Comparison of ENCODE assay signal across 22 cellular contexts in the genomic region with DNA sequence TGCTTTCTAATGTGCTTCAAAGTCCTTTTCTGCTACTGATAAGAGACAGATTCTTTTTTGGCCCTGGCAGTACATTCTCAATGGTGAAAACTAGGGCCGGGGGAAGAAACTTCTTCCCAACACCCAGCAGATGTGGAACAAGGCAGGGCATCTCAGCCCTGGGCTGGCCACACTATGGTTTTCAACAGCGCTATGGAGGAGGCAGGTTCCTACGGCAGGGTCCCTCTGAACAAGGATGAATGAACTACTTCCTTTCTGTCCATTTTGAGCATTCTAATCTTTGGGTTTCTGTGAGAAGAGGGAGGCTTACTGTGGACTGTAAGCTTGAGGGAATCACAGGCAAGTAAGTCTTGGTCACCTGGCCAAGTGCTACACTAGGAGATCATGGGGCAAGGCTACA.
"Had no signal": no experiment of that assay in that cellular context is flagged by ENCODE, and none has a peak within 500 bp of the region (broad histone marks: within the 10 kb centered on the region; RNA-seq: fewer than 3 reads in every experiment).

No MANE protein-coding gene starts in this region.

- H3K9me3 ChIP-seq: Peyer's patch, SJSA1 had no signal

- H3K27ac ChIP-seq: PC-9, Peyer's patch, SJSA1, SK-N-MC had no signal

- H3K36me3 ChIP-seq: Peyer's patch, SJSA1 had no signal

- H3K4me1 ChIP-seq: Peyer's patch, SJSA1 had no signal

- H2AFZ ChIP-seq: PC-9 had no signal

- H3K27me3 ChIP-seq: Peyer's patch, SJSA1 had no signal

- DNase-seq: MV-4-11, NCI-H1092, NCI-H1105 treated with DMSO at 0.1 percent for 48 hours, NCI-H1417 treated with DMSO at 0.1 percent for 48 hours, NCI-H146, NCI-H187, NCI-H2029, NCI-H2081 treated with DMSO at 0.1 percent for 48 hours, NCI-H2171, NCI-H226, NCI-H446, NCI-H510A, NCI-H524 treated with DMSO at 0.1 percent for 48 hours, NCI-H69, NCI-H774, PC-9, Peyer's patch, SIG-M5 had no signal

- H3K4me3 ChIP-seq: PC-9, Peyer's patch, SJSA1, SK-N-MC had no signal

- ATAC-seq: HepG2, Right ventricle myocardium inferior had no signal

- H3K4me2 ChIP-seq: PC-9 had no signal
